In genomic region chr1:232149302-232150201, GRCh38 we compare ENCODE assay signal across 1 cellular context.
TF ChIP-seq lines count a peak whose summit lies in the region.

No MANE protein-coding gene starts in this region.

TF ChIP-seq in HEK293, 187 proteins besides CTCF, POLR2A, EP300 and RAD21 (continued from another document):
- TF ChIP-seq ZNF518A (tag by site-specific recombination; conservative IDR thresholded peaks at IDR 0.05; ENCODE audit: low read depth) (0 out of 2 replicates have a peak, but pooled peaks have one; percentile 34), ZNF707 (tag by site-specific recombination; IDR thresholded peaks at IDR 0.05) (no peak), ZNF221 (tag by site-specific recombination; IDR thresholded peaks at IDR 0.05; ENCODE audit: borderline replicate concordance) (no peak), REST (tag by site-specific recombination; IDR thresholded peaks at IDR 0.05) (peak; percentile 80), ZFP3 (tag by site-specific recombination; IDR thresholded peaks at IDR 0.05; ENCODE audit: low read depth) (no peak), ZNF561 (tag by site-specific recombination; IDR thresholded peaks at IDR 0.05; ENCODE audit: borderline replicate concordance) (no peak), ZNF16 (tag by site-specific recombination; IDR thresholded peaks at IDR 0.05; ENCODE audit: low read depth) (no peak), ZNF549 (tag by site-specific recombination; IDR thresholded peaks at IDR 0.05) (no peak), ZNF202 (tag by site-specific recombination; IDR thresholded peaks at IDR 0.05; ENCODE audit: borderline replicate concordance) (no peak), ZNF140 (tag by site-specific recombination; IDR thresholded peaks at IDR 0.05) (no peak), KLF7 (tag by site-specific recombination; IDR thresholded peaks at IDR 0.05; ENCODE audit: borderline replicate concordance) (no peak), ZNF350 (tag by site-specific recombination; IDR thresholded peaks at IDR 0.05) (peak; percentile 74; the same call in 1 of the 2 replicates), ZNF292 (tag by site-specific recombination; IDR thresholded peaks at IDR 0.05; ENCODE audit: borderline replicate concordance, low read depth) (no peak), ZNF660 (tag by site-specific recombination; IDR thresholded peaks at IDR 0.05) (no peak), ZNF404 (tag by site-specific recombination; IDR thresholded peaks at IDR 0.05) (no peak), ZNF529 (tag by site-specific recombination; IDR thresholded peaks at IDR 0.05; ENCODE audit: insufficient replicate concordance) (no peak), ZBTB48 (tag by site-specific recombination; IDR thresholded peaks at IDR 0.05) (no peak)
